ENCODE assay signal across 9 cellular contexts in genomic region chr1:19762175-19762779, GRCh38. TPM values are rescaled to one million over a fixed set of nuclear protein-coding genes. Genes with fewer than 3 reads are reported as not detected.
A peak's percentile ranks its signal among the peaks of the same experiment; 100 is the strongest.
DNase-seq lines count a peak whose midpoint lies in the region; ATAC-seq and TF ChIP-seq lines count a peak whose summit lies in the region.
"Had no signal": no experiment of that assay in that cellular context is flagged by ENCODE, and none has a peak within 500 bp of the region (broad histone marks: within the 10 kb centered on the region; RNA-seq: fewer than 3 reads in every experiment).

No MANE protein-coding gene starts in this region.

- no peak overlapping the region for H3K27ac Mint-ChIP-seq in activated CD8-positive, alpha-beta T cell treated with anti-CD3 and anti-CD28 coated beads, Interleukin-2, amount 10 ng/mL, durations not matched to agents 7 days and 5 days

- H3K4me3 Mint-ChIP-seq in activated CD8-positive, alpha-beta T cell treated with anti-CD3 and anti-CD28 coated beads, Interleukin-2, amount 10 ng/mL, durations not matched to agents 7 days and 5 days, result no peak overlapping the region

- peak; percentile 85 for TF ChIP-seq CTCF in GM06990 (IDR thresholded peaks at IDR 0.05; ENCODE audit: insufficient read depth, low read length, poor library complexity, severe bottlenecking)

- no peak for DNase-seq in GM06990 (ENCODE audit: extremely low read depth, insufficient read length)
- DNase-seq in NAMALWA (ENCODE audit: low spot score), result peak; percentile 38
- DNase-seq in activated CD8-positive, alpha-beta T cell treated with anti-CD3 and anti-CD28 coated beads, Interleukin-2, amount 10 ng/mL, durations not matched to agents 7 days and 5 days, result peak; percentile 31
- DNase-seq in foreskin melanocyte, result peak; percentile 18
- peak; percentile 8 to 30 for DNase-seq in stimulated activated CD4-positive, alpha-beta T cell treated with anti-CD3 and anti-CD28 coated beads, Interleukin-1b, Interleukin-23, amount 100 ng/mL, for 4 hours (ENCODE audit: low read depth in 2 of 2)

- no peaks in the 10 kb centered on the region; the same call in 1 of the 2 replicates for H3K36me3 ChIP-seq in GM06990 (ENCODE audit: control insufficient read depth, insufficient read depth, low read length)

- peak; percentile 44 for ATAC-seq in activated CD8-positive, alpha-beta T cell treated with anti-CD3 and anti-CD28 coated beads, Interleukin-2, amount 10 ng/mL, durations not matched to agents 7 days and 5 days
- ATAC-seq in HG03378 (IDR thresholded peaks at IDR 0.05; ENCODE audit: unreplicated experiment) (no peak), GM21515 (IDR thresholded peaks at IDR 0.05; ENCODE audit: unreplicated experiment) (no peak), GM18868 (IDR thresholded peaks at IDR 0.05; ENCODE audit: unreplicated experiment) (no peak)

- H3K9me3 Mint-ChIP-seq in activated CD8-positive, alpha-beta T cell treated with anti-CD3 and anti-CD28 coated beads, Interleukin-2, amount 10 ng/mL, durations not matched to agents 7 days and 5 days (ENCODE audit: insufficient read depth), result no peaks in the 10 kb centered on the region

- CTCF ChIA-PET in activated CD8-positive, alpha-beta T cell treated with anti-CD3 and anti-CD28 coated beads, Interleukin-2, amount 10 ng/mL, durations not matched to agents 7 days and 5 days (lab: Charles Lee), result interaction anchor here (0.7 to 2.8 kb wide), 11 partner anchors 8 to 49 kb away, joined by 3 to 11 read pairs (median 5); no protein-coding TSS in a partner anchor

- H3K27me3 ChIP-seq in GM06990 (replicated peaks; ENCODE audit: control insufficient read depth, insufficient read depth, low read length), result no peaks in the 10 kb centered on the region

- POLR2A ChIA-PET in activated CD8-positive, alpha-beta T cell treated with anti-CD3 and anti-CD28 coated beads, Interleukin-2, amount 10 ng/mL, durations not matched to agents 7 days and 5 days (lab: Charles Lee), result no interaction called here

- peaks cover 5% of the 10 kb centered on the region for H3K4me1 Mint-ChIP-seq in activated CD8-positive, alpha-beta T cell treated with anti-CD3 and anti-CD28 coated beads, Interleukin-2, amount 10 ng/mL, durations not matched to agents 7 days and 5 days (ENCODE audit: low read depth)

- H3K36me3 Mint-ChIP-seq in activated CD8-positive, alpha-beta T cell treated with anti-CD3 and anti-CD28 coated beads, Interleukin-2, amount 10 ng/mL, durations not matched to agents 7 days and 5 days (ENCODE audit: low read depth), result no peaks in the 10 kb centered on the region

- no peak overlapping the region for H3K4me3 ChIP-seq in GM06990 (replicated peaks; ENCODE audit: low read depth, low read length)

- no peaks in the 10 kb centered on the region for H3K27me3 Mint-ChIP-seq in activated CD8-positive, alpha-beta T cell treated with anti-CD3 and anti-CD28 coated beads, Interleukin-2, amount 10 ng/mL, durations not matched to agents 7 days and 5 days (ENCODE audit: low read depth)

RNA-seq across cellular contexts. Expression of gene TMCO4, which starts 37.4 kb away (rescaled TPM):
- 10 to 100 TPM; 13.1 to 14.4 TPM for total RNA-seq in activated CD8-positive, alpha-beta T cell treated with anti-CD3 and anti-CD28 coated beads, Interleukin-2, amount 10 ng/mL, durations not matched to agents 7 days and 5 days

RNA-seq across cellular contexts. Expression of gene RNF186, which starts 52.8 kb away (rescaled TPM):
- total RNA-seq in activated CD8-positive, alpha-beta T cell treated with anti-CD3 and anti-CD28 coated beads, Interleukin-2, amount 10 ng/mL, durations not matched to agents 7 days and 5 days, result not detected
- total RNA-seq: pulmonary artery endothelial cell had no signal
